ENCODE assay signal across 1 cellular context in the genomic region with DNA sequence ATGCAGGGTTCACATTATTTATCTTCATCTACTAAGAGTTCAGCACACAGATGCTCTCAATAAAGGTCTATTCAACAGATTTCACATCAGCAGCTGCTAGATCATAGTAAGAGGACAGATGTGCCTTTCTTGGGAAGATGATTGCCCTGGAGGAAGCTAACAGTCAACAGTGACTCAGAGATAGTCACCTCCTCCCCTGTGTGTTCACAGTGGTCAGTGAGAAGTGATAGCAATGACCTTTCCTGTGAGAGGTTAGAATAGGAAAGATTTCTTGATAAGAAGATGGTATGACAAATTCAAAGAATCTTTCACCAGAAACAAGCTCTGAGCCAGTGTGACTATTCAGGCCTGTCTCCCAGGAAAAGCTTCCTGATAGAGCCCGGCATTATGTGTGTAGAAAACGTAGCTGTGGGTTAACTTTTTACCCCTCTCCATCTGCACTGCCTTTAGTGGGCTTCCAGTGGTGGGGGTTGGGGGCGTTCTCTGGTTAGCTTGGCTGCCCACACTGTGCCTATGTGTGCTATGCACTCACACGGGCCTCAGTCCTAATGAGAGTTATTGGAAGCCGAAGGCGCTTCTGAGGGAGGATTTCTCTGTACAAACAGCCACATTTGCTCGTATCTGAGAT.
TF ChIP-seq lines count a peak whose summit lies in the region.

No MANE protein-coding gene starts in this region.

TF ChIP-seq in A549, 52 proteins besides CTCF, POLR2A, EP300 and RAD21 (continued from another document):
- TF ChIP-seq HMGXB4 (CRISPR knock-in tag; IDR thresholded peaks at IDR 0.05; ENCODE audit: borderline replicate concordance) (no peak), MAZ (IDR thresholded peaks at IDR 0.05; ENCODE audit: borderline replicate concordance, low read depth, low read length) (no peak), KDM1A (IDR thresholded peaks at IDR 0.05; ENCODE audit: low read depth) (0 out of 2 replicates have a peak, but pooled peaks have one; percentile 1), CHD2 (IDR thresholded peaks at IDR 0.05; ENCODE audit: low read length, partially characterized antibody) (no peak), ATOH8 (CRISPR knock-in tag; IDR thresholded peaks at IDR 0.05; ENCODE audit: low read depth) (peak; percentile 84; the same call in 1 of the 2 replicates), HDAC2 (IDR thresholded peaks at IDR 0.05) (no peak), CBX8 (IDR thresholded peaks at IDR 0.05) (no peak), PHF8 (IDR thresholded peaks at IDR 0.05; ENCODE audit: borderline replicate concordance, low read depth) (no peak), NPAS2 (CRISPR knock-in tag; IDR thresholded peaks at IDR 0.05; ENCODE audit: borderline replicate concordance) (no peak), HOXB13 (CRISPR knock-in tag; IDR thresholded peaks at IDR 0.05; ENCODE audit: low read depth) (no peak), ESRRA (IDR thresholded peaks at IDR 0.05; ENCODE audit: borderline replicate concordance, low read length) (peak; percentile 86; the same call in 1 of the 2 replicates), ZNF302 (CRISPR knock-in tag; IDR thresholded peaks at IDR 0.05) (no peak), MAFK (IDR thresholded peaks at IDR 0.05; ENCODE audit: partially characterized antibody) (peak; percentile 54), RNF2 (IDR thresholded peaks at IDR 0.05; ENCODE audit: borderline replicate concordance, low read depth) (no peak), FOSL2 (IDR thresholded peaks at IDR 0.05) (peak; percentile 98), FOSL2 (CRISPR knock-in tag; IDR thresholded peaks at IDR 0.05) (peak; percentile 98), HOXA7 (CRISPR knock-in tag; IDR thresholded peaks at IDR 0.05) (no peak), GATA3 (IDR thresholded peaks at IDR 0.05; ENCODE audit: borderline replicate concordance) (peak; percentile 100), BHLHE40 (IDR thresholded peaks at IDR 0.05; ENCODE audit: low read depth, low read length) (no peak), RCOR1 (IDR thresholded peaks at IDR 0.05; ENCODE audit: low read depth, low read length) (no peak)
- TF ChIP-seq, protein P1, sequence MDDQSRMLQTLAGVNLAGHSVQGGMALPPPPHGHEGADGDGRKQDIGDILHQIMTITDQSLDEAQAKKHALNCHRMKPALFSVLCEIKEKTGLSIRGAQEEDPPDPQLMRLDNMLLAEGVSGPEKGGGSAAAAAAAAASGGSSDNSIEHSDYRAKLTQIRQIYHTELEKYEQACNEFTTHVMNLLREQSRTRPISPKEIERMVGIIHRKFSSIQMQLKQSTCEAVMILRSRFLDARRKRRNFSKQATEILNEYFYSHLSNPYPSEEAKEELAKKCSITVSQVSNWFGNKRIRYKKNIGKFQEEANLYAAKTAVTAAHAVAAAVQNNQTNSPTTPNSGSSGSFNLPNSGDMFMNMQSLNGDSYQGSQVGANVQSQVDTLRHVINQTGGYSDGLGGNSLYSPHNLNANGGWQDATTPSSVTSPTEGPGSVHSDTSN (IDR thresholded peaks at IDR 0.05), result peak; percentile 50; the same call in 1 of the 2 replicates
TF ChIP-seq in A549: peak in this region for 13.
